21 cellular contexts compared by ENCODE assay signal in genomic region chr5:117681431-117681830, GRCh38.
A peak's percentile ranks its signal among the peaks of the same experiment; 100 is the strongest.
DNase-seq lines count a peak whose midpoint lies in the region; ATAC-seq, FAIRE-seq and TF ChIP-seq lines count a peak whose summit lies in the region.
"Had no signal": no experiment of that assay in that cellular context is flagged by ENCODE, and none has a peak within 500 bp of the region (broad histone marks: within the 10 kb centered on the region; RNA-seq: fewer than 3 reads in every experiment).

No MANE protein-coding gene starts in this region.

- H2AK9ac ChIP-seq in IMR-90 (replicated peaks; ENCODE audit: low read depth, low read length, poor library complexity), result no peak overlapping the region

- no peak overlapping the region for H3K27ac ChIP-seq in IMR-90 (ENCODE audit: insufficient read depth, low read length)
- H3K27ac ChIP-seq: breast epithelium, esophagus squamous epithelium, SK-N-MC had no signal

- peak; percentile 79 for ATAC-seq in GM19328 (IDR thresholded peaks at IDR 0.05; ENCODE audit: unreplicated experiment)
- ATAC-seq in HG02938 (IDR thresholded peaks at IDR 0.05; ENCODE audit: unreplicated experiment), result peak; percentile 72
- no peak for ATAC-seq in IMR-90 (ENCODE audit: low read depth)
- no peak for ATAC-seq in HG02588 (IDR thresholded peaks at IDR 0.05; ENCODE audit: unreplicated experiment)
- no peak for ATAC-seq in HG02678 (IDR thresholded peaks at IDR 0.05; ENCODE audit: unreplicated experiment)

- TF ChIP-seq CTCF in IMR-90 (conservative IDR thresholded peaks at IDR 0.05; ENCODE audit: low read depth, low read length), result no peak

- H4K20me1 ChIP-seq in IMR-90 (ENCODE audit: insufficient read depth, low read length), result no peaks in the 10 kb centered on the region

- peak overlapping the region in 1 of 2 experiments; percentile 47; a peak in 1 of 4 replicates for H4K8ac ChIP-seq in IMR-90 (ENCODE audit: low read depth in 2 of 2, low read length in 2 of 2)

- peak overlapping the region; percentile 35 for H2BK120ac ChIP-seq in IMR-90 (ENCODE audit: low read depth, low read length)

- H3K4me2 ChIP-seq in IMR-90 (ENCODE audit: low read depth, low read length), result no peak overlapping the region; the same call in 1 of the 2 replicates

- H3K36me3 ChIP-seq in IMR-90 (ENCODE audit: control insufficient read depth, insufficient read depth, low read length), result no peaks in the 10 kb centered on the region
- H3K36me3 ChIP-seq: breast epithelium, esophagus squamous epithelium had no signal

- no peak overlapping the region for H3K4me3 ChIP-seq in IMR-90 (ENCODE audit: insufficient read depth, low read depth, low read length)
- H3K4me3 ChIP-seq: breast epithelium, esophagus squamous epithelium, SK-N-MC had no signal

- no peak overlapping the region for H2AFZ ChIP-seq in IMR-90 (replicated peaks; ENCODE audit: low read length, poor library complexity)

- no peak overlapping the region for H4K5ac ChIP-seq in IMR-90 (ENCODE audit: low read depth, low read length)

- H2AK5ac ChIP-seq in IMR-90 (ENCODE audit: low read depth, low read length), result no peak overlapping the region

- no peak for FAIRE-seq in urothelium cell line (lab: Jason Lieb, UNC)

- CTCF ChIA-PET in IMR-90 (lab: Yijun Ruan, JAX), result no interaction called here

- H4K91ac ChIP-seq in IMR-90 (ENCODE audit: insufficient read depth, low read depth, low read length), result peak overlapping the region; percentile 21; the same call in 1 of the 2 replicates

- H3K9me3 ChIP-seq in IMR-90 (ENCODE audit: control insufficient read depth, insufficient read depth, low read length), result no peaks in the 10 kb centered on the region
- H3K9me3 ChIP-seq: breast epithelium, esophagus squamous epithelium had no signal

- H3K9me1 ChIP-seq in IMR-90 (ENCODE audit: insufficient read depth, low read length), result 0 out of 2 replicates have a peak, but pooled peaks cover 5% of the 10 kb centered on the region

- no peaks in the 10 kb centered on the region for H3K27me3 ChIP-seq in IMR-90 (ENCODE audit: control insufficient read depth, insufficient read depth, low read length)
- H3K27me3 ChIP-seq: breast epithelium, esophagus squamous epithelium had no signal

- in situ Hi-C loops in IMR-90 (cut with MboI; ENCODE audit: low sequenced_read_pairs), result no loop called here

- intact Hi-C loops in IMR-90 (cut with micrococcal nuclease), result no loop called here

- DNase-seq in IMR-90 (no peak), urothelium cell line (ENCODE audit: low spot score) (peak; percentile 4), hepatic stellate cell (ENCODE audit: low spot score) (no peak)
- DNase-seq: activated CD4-positive, alpha-beta T cell treated with anti-CD3 and anti-CD28 coated beads, Interleukin-2, amount 10 ng/mL, durations not matched to agents 7 days and 5 days; activated naive CD4-positive, alpha-beta T cell treated with anti-CD3 and anti-CD28 coated beads, Interleukin-2, amount 50 U/mL, for 16 hours; activated T-cell treated with anti-CD3 and anti-CD28 coated beads for 4 hours; esophagus squamous epithelium; head of caudate nucleus; mesendoderm; NCI-H1694; NCI-H510A; OCI-M1; retina; stimulated activated CD4-positive, alpha-beta T cell treated with anti-CD3 and anti-CD28 coated beads, Interleukin-2, amount 100 ng/mL, for 24 hours; substantia nigra had no signal

- TF ChIP-seq POLR2A in IMR-90 (IDR thresholded peaks at IDR 0.05; ENCODE audit: low read depth, low read length), result no peak

- H3K23ac ChIP-seq in IMR-90 (ENCODE audit: low read depth, low read length), result no peak overlapping the region

- H2BK5ac ChIP-seq in IMR-90 (ENCODE audit: low read depth, low read length, poor library complexity, severe bottlenecking), result no peak overlapping the region

- no peak overlapping the region for H3K9ac ChIP-seq in IMR-90 (ENCODE audit: low read depth, low read length)

- H3K18ac ChIP-seq in IMR-90 (ENCODE audit: low read depth, low read length), result 0 out of 2 replicates have a peak overlapping the region, but pooled peaks have one; percentile 29

- POLR2A ChIA-PET in IMR-90 (lab: Charles Lee; ENCODE audit: unreplicated experiment), result no interaction called here

- peak overlapping the region; percentile 4; the same call in 1 of the 2 replicates for H2BK20ac ChIP-seq in IMR-90 (ENCODE audit: low read depth, low read length)

- TF ChIP-seq RAD21 in IMR-90 (IDR thresholded peaks at IDR 0.05; ENCODE audit: low read length), result no peak

- H3K14ac ChIP-seq in IMR-90 (replicated peaks; ENCODE audit: low read depth, low read length), result no peak overlapping the region

- dilution Hi-C loops in IMR-90 (cut with HindIII; ENCODE audit: low sequenced_read_pairs, unreplicated experiment), result no loop called here

- WGBS in IMR-90 (ENCODE audit: extremely low coverage in 2 of 2, insufficient read length in 1 of 2), 2 experiments, result no CpG with 5 or more reads among the region's 3 CpGs

- H3K79me1 ChIP-seq in IMR-90 (ENCODE audit: low read depth in 1 of 2, low read length in 2 of 2), result no peaks in the 10 kb centered on the region

- no TSS peak for BruUV-seq in IMR-90 (replicated peaks; lab: Mats Ljungman, UMichigan)

- H3K4me1 ChIP-seq in IMR-90 (ENCODE audit: control insufficient read depth, insufficient read depth, low read length), result 0 out of 2 replicates have a peak, but pooled peaks cover 1% of the 10 kb centered on the region
- H3K4me1 ChIP-seq: breast epithelium, esophagus squamous epithelium had no signal

- H3K56ac ChIP-seq in IMR-90 (ENCODE audit: extremely low read depth, insufficient read depth, low read length), result no peak overlapping the region; the same call in 1 of the 2 replicates

- H2BK15ac ChIP-seq in IMR-90 (ENCODE audit: low read depth, low read length), result no peak overlapping the region

- peak overlapping the region; percentile 37 for H3K4ac ChIP-seq in IMR-90 (ENCODE audit: low read depth, low read length)

TF ChIP-seq in IMR-90, 13 proteins besides CTCF, POLR2A, EP300 and RAD21:
- TF ChIP-seq USF2 (IDR thresholded peaks at IDR 0.05; ENCODE audit: low read depth, low read length) (no peak), CHD1 (IDR thresholded peaks at IDR 0.05; ENCODE audit: low read depth, low read length) (no peak), RFX5 (IDR thresholded peaks at IDR 0.05; ENCODE audit: low read depth, low read length) (no peak), MXI1 (IDR thresholded peaks at IDR 0.05; ENCODE audit: borderline replicate concordance, low read depth, low read length) (no peak), MAFK (IDR thresholded peaks at IDR 0.05; ENCODE audit: low read depth, low read length) (no peak), BHLHE40 (IDR thresholded peaks at IDR 0.05; ENCODE audit: low read depth, low read length) (no peak), SMC3 (IDR thresholded peaks at IDR 0.05; ENCODE audit: low read depth, low read length) (no peak), FOS (IDR thresholded peaks at IDR 0.05; ENCODE audit: low read depth, low read length) (no peak), NFE2L2 (IDR thresholded peaks at IDR 0.05; ENCODE audit: low read depth, low read length) (no peak), ELK1 (IDR thresholded peaks at IDR 0.05; ENCODE audit: borderline replicate concordance, low read depth, low read length) (no peak), MAZ (IDR thresholded peaks at IDR 0.05; ENCODE audit: borderline replicate concordance, low read depth, low read length) (no peak)

Comparison
In these comparisons a context has a peak if more than half of its experiments do, and no peak if none do; other contexts are left out.
1. ATAC-seq: peak in GM19328 (single experiment) and HG02938 (single experiment); none in IMR-90 (single experiment), HG02588 (single experiment) and HG02678 (single experiment).